Comparison of ENCODE assay signal across 26 cellular contexts in genomic region chr5:112195924-112196323, GRCh38.
"Had no signal": no experiment of that assay in that cellular context is flagged by ENCODE, and none has a peak within 500 bp of the region (broad histone marks: within the 10 kb centered on the region; RNA-seq: fewer than 3 reads in every experiment).

No MANE protein-coding gene starts in this region.

- H3K9me3 ChIP-seq: stomach, suprapubic skin, testis, thoracic aorta, thyroid gland, tibial artery, tibial nerve, transverse colon, upper lobe of left lung, upper lobe of right lung, uterus, vagina had no signal

- ATAC-seq: stimulated activated effector memory CD8-positive, alpha-beta T cell treated with anti-CD3 and anti-CD28 coated beads, Interleukin-12 subunit alpha, Interleukin-12 subunit beta, amount 100 ng/mL, for 72 hours; stimulated activated memory B cell treated with anti-CD40 and anti-IgM and Interleukin-4, amounts not matched to agents 10 μg/mL and 1 μg/mL and 100 μg/mL, for 72 hours; stimulated activated naive B cell treated with anti-CD40 and anti-IgM and Interleukin-4, amounts not matched to agents 10 μg/mL and 1 μg/mL and 100 μg/mL, for 72 hours; stimulated activated naive CD8-positive, alpha-beta T cell treated with anti-CD3 and anti-CD28 coated beads, Interleukin-15, amount 100 ng/mL, for 72 hours; stimulated activated naive CD8-positive, alpha-beta T cell treated with anti-CD3 and anti-CD28 coated beads, Interleukin-15, Interleukin-2, amounts not matched to agents 100 U/mL and 50 U/mL, for 24 hours; upper lobe of right lung had no signal

- FAIRE-seq: urothelium cell line had no signal

- H3K36me3 ChIP-seq: thoracic aorta, transverse colon, uterus had no signal

- H3K27me3 ChIP-seq: stomach, suprapubic skin, testis, thyroid gland, tibial artery, tibial nerve, transverse colon, upper lobe of left lung, upper lobe of right lung, uterus, vagina had no signal

- H3K4me1 ChIP-seq: stomach, suprapubic skin, testis, tibial artery, tibial nerve, transverse colon, upper lobe of left lung, upper lobe of right lung, uterus, vagina had no signal

- H3K4me3 ChIP-seq: stomach, suprapubic skin, testis, thoracic aorta, thyroid gland, tibial artery, tibial nerve, transverse colon, upper lobe of left lung, upper lobe of right lung, uterus, vagina had no signal

- DNase-seq: stimulated activated CD4-positive, alpha-beta T cell treated with anti-CD3 and anti-CD28 coated beads, Interleukin-2, amount 100 ng/mL, for 48 hours; stimulated activated CD4-positive, alpha-beta T cell treated with anti-CD3 and anti-CD28 coated beads, Interleukin-4, amount 100 ng/mL, for 1 hour; stimulated activated CD4-positive, alpha-beta T cell treated with anti-CD3 and anti-CD28 coated beads, Interleukin-4, amount 100 ng/mL, for 24 hours; stimulated activated CD4-positive, alpha-beta T cell treated with anti-CD3 and anti-CD28 coated beads, Interleukin-4, amount 100 ng/mL, for 4 hours; stimulated activated CD8-positive, alpha-beta memory T cell treated with anti-CD3 and anti-CD28 coated beads, Interleukin-4, amount 100 ng/mL, for 48 hours; stimulated activated naive B cell treated with anti-CD40 and anti-IgM and Interleukin-4, amounts not matched to agents 10 μg/mL and 1 μg/mL and 100 μg/mL, for 72 hours; stimulated activated naive CD4-positive, alpha-beta T cell; stimulated activated naive CD4-positive, alpha-beta T cell treated with Interleukin-2 at 50 U/mL for 16 hours; stimulated activated naive CD8-positive, alpha-beta T cell treated with anti-CD3 and anti-CD28 coated beads, Interleukin-15, amount 100 ng/mL, for 72 hours; stimulated activated naive CD8-positive, alpha-beta T cell treated with anti-CD3 and anti-CD28 coated beads, Interleukin-15, Interleukin-2, amounts not matched to agents 100 U/mL and 50 U/mL, for 24 hours; stomach; substantia nigra; testis; tibial artery; transverse colon; upper lobe of left lung; upper lobe of right lung; uterus had no signal

- H3K27ac ChIP-seq: stomach, suprapubic skin, testis, thoracic aorta, thyroid gland, tibial artery, tibial nerve, transverse colon, upper lobe of left lung, upper lobe of right lung, uterus, vagina had no signal
